Comparison of ENCODE assay signal across 8 cellular contexts in the genomic region with DNA sequence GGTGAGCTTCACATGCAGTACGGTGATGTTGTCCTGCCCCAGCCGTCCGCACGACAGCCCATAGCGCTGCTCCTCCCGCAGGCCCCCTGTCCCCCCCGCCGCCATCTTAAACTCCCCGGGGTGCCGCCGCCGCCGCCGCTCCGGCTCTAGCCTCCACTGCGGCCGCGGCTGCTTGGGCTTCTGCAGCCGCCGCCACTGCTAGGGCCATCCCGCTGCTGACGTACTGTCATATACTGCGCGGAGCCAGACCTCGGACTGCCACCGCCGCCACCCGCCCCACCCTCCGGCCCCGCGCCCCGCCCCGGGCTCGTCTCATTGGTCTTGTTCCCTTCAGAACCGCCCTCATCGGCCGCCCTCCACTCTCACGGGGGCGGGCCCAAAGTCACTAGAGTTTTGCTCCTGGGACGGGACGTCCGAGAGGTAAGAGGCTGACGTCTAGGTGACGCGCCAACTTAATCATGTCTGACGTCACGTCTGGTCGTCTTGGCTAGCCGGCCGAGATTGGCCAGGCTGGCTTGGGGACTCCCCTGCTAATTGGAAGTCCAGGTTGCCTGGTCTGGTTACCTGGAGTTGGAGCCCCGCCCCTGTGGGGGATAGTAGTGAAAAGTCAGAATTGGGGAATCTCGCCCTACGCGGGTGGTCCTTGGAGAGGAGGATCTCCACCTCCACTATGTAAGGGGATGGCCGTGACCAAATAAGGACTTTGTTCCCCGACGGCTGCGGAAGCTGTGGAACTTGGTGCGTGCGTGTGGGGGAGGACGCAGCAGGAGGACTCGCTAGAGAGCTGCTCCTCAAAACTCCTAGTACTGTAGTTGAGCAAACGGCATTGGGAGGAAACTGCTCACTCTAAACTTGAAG. TPM values are rescaled to one million over a fixed set of nuclear protein-coding genes. Genes with fewer than 3 reads are reported as not detected.
A peak's percentile ranks its signal among the peaks of the same experiment; 100 is the strongest.
DNase-seq lines count a peak whose midpoint lies in the region; FAIRE-seq lines count a peak whose summit lies in the region.

Gene ELL2, minus strand, starts transcription at position 235 of the 858 bp plus-strand sequence. Its CDS starts 130 bp downstream, at position 105.

- peak within 1 kb of the TSS; percentile 95 for H3K4me3 Mint-ChIP-seq in activated naive CD4-positive, alpha-beta T cell treated with anti-CD3 and anti-CD28 coated beads, Interleukin-2, amount 10 ng/mL, durations not matched to agents 7 days and 5 days

- H3K27ac Mint-ChIP-seq in activated naive CD4-positive, alpha-beta T cell treated with anti-CD3 and anti-CD28 coated beads, Interleukin-2, amount 10 ng/mL, durations not matched to agents 7 days and 5 days = peak within 1 kb of the TSS; percentile 89

- H3K27me3 Mint-ChIP-seq in activated naive CD4-positive, alpha-beta T cell treated with anti-CD3 and anti-CD28 coated beads, Interleukin-2, amount 10 ng/mL, durations not matched to agents 7 days and 5 days = peaks cover 24% of the 10 kb centered on the region

- no peaks in the 10 kb centered on the region for H3K36me3 Mint-ChIP-seq in activated naive CD4-positive, alpha-beta T cell treated with anti-CD3 and anti-CD28 coated beads, Interleukin-2, amount 10 ng/mL, durations not matched to agents 7 days and 5 days

- CTCF ChIA-PET in activated naive CD4-positive, alpha-beta T cell treated with anti-CD3 and anti-CD28 coated beads, Interleukin-2, amount 10 ng/mL, durations not matched to agents 7 days and 5 days (lab: Charles Lee) = interaction anchor here (0.7 to 3.2 kb wide), 6 partner anchors 67 to 375 kb away, joined by 3 to 16 read pairs (median 4); no protein-coding TSS in a partner anchor

- H3K9me3 ChIP-seq in SK-N-MC (ENCODE audit: low read depth, low read length) (no peaks in the 10 kb centered on the region), neuron (ENCODE audit: low read length) (no peaks in the 10 kb centered on the region)

- H2AFZ ChIP-seq in neuron (ENCODE audit: low read depth, low read length) = peak within 1 kb of the TSS; percentile 89

- H3K27me3 ChIP-seq in H7 (ENCODE audit: control insufficient read depth, insufficient read depth, low read length) (peaks cover 10% of the 10 kb centered on the region), neuron (ENCODE audit: insufficient read depth, low read length) (no peaks in the 10 kb centered on the region)

- H3K4me3 ChIP-seq in H7 (ENCODE audit: insufficient read depth, low read depth, low read length) = peak within 1 kb of the TSS; percentile 77
- peak within 1 kb of the TSS; percentile 82 for H3K4me3 ChIP-seq in SK-N-MC
- H3K4me3 ChIP-seq in neuron (ENCODE audit: low read length) = peak within 1 kb of the TSS; percentile 90

- H3K36me3 ChIP-seq in H7 (replicated peaks; ENCODE audit: control insufficient read depth, insufficient read depth, low read length) (no peaks in the 10 kb centered on the region), SK-N-MC (ENCODE audit: insufficient read depth, low read length) (no peaks in the 10 kb centered on the region), neuron (ENCODE audit: insufficient read depth, low read length) (no peaks in the 10 kb centered on the region)

- no peak within 1 kb of the TSS for H3K27ac ChIP-seq in SK-N-MC

- DNase-seq in H7 (peak; percentile 91), M059J (ENCODE audit: low read depth) (peak; percentile 99), SK-N-MC (ENCODE audit: low read depth, low spot score) (peak; percentile 10), frontal cortex (ENCODE audit: low spot score in 2 of 2) (peak; percentile 89 to 91), stromal cell of bone marrow (ENCODE audit: low read depth) (peak; percentile 97)
- peak; percentile 97 for DNase-seq in activated naive CD4-positive, alpha-beta T cell treated with anti-CD3 and anti-CD28 coated beads, Interleukin-2, amount 10 ng/mL, durations not matched to agents 7 days and 5 days

- peak within 1 kb of the TSS; percentile 65 for H3K9ac ChIP-seq in SK-N-MC (ENCODE audit: insufficient read length)

- no peaks in the 10 kb centered on the region for H3K9me3 Mint-ChIP-seq in activated naive CD4-positive, alpha-beta T cell treated with anti-CD3 and anti-CD28 coated beads, Interleukin-2, amount 10 ng/mL, durations not matched to agents 7 days and 5 days

- peaks cover 31% of the 10 kb centered on the region for H3K4me1 Mint-ChIP-seq in activated naive CD4-positive, alpha-beta T cell treated with anti-CD3 and anti-CD28 coated beads, Interleukin-2, amount 10 ng/mL, durations not matched to agents 7 days and 5 days

- FAIRE-seq in G401.6 (lab: Jason Lieb, UNC) (peak; percentile 63), frontal cortex (lab: Jason Lieb, UNC) (no peak)

- H3K4me1 ChIP-seq in neuron (ENCODE audit: insufficient read depth, low read length) = peaks cover 24% of the 10 kb centered on the region

RNA-seq across cellular contexts. Expression of gene ELL2, which starts in this region (rescaled TPM):
- total RNA-seq in H7 (2014; rRNA removed; shearing (Covaris generic)) = 13.9 and 14.4 TPM in 2 replicates
- 220 and 238 TPM in 2 replicates for total RNA-seq in M059J (2014; rRNA removed; shearing (Covaris generic))
- 25.3 TPM for total RNA-seq in frontal cortex

Comparison
In these comparisons a context has a peak if more than half of its experiments do, and no peak if none do; other contexts are left out.
1. DNase-seq: peak in every context shown above with its lines; median percentile 99 in M059J; 97 in activated naive CD4-positive, alpha-beta T cell treated with anti-CD3 and anti-CD28 coated beads, Interleukin-2, amount 10 ng/mL, durations not matched to agents 7 days and 5 days; 97 in stromal cell of bone marrow; 91 in H7; 90 in frontal cortex; 10 in SK-N-MC.